8 cellular contexts compared by ENCODE assay signal in genomic region chr1:15833069-15833679, GRCh38. TPM values are rescaled to one million over a fixed set of nuclear protein-coding genes. Genes with fewer than 3 reads are reported as not detected.
A peak's percentile ranks its signal among the peaks of the same experiment; 100 is the strongest.
DNase-seq lines count a peak whose midpoint lies in the region; ATAC-seq and TF ChIP-seq lines count a peak whose summit lies in the region.

No MANE protein-coding gene starts in this region.

- DNase-seq in NCI-H2081 (lab: John Stamatoyannopoulos, UW) (peak; percentile 53 to 73), NCI-H2081 treated with DMSO at 0.1 percent for 48 hours (lab: John Stamatoyannopoulos, UW) (no peak), OCI-M1 (lab: John Stamatoyannopoulos, UW) (peak; percentile 68), head of caudate nucleus (peak in 40 of 42 donors; percentile 20 to 78 (median 46)), retinal pigment epithelial cell (ENCODE audit: low read depth) (no peak), HPDE6-E6E7 (ENCODE audit: extremely low spot score) (no peak)

- no peaks in the 10 kb centered on the region for H3K9me3 Mint-ChIP-seq in activated T-helper 17 cell treated with anti-CD3 and anti-CD28 coated beads, Interleukin-2, amount 50 U/mL, for 72 hours

- H3K27ac Mint-ChIP-seq in activated T-helper 17 cell treated with anti-CD3 and anti-CD28 coated beads, Interleukin-2, amount 50 U/mL, for 72 hours: peak overlapping the region; percentile 97

- peak overlapping the region; percentile 73 for H3K4me3 ChIP-seq in retinal pigment epithelial cell (ENCODE audit: low read length)

- ATAC-seq in activated T-helper 17 cell treated with anti-CD3 and anti-CD28 coated beads, Interleukin-2, amount 50 U/mL, for 72 hours (replicated peaks): peak; percentile 18
- ATAC-seq in HG03469 (IDR thresholded peaks at IDR 0.05; ENCODE audit: unreplicated experiment): no peak

- peaks cover 18% of the 10 kb centered on the region for H3K36me3 Mint-ChIP-seq in activated T-helper 17 cell treated with anti-CD3 and anti-CD28 coated beads, Interleukin-2, amount 50 U/mL, for 72 hours (ENCODE audit: low read depth)

- intact Hi-C loops in head of caudate nucleus (cut with DNase I): no loop called here

- peak overlapping the region; percentile 96 for H3K4me3 Mint-ChIP-seq in activated T-helper 17 cell treated with anti-CD3 and anti-CD28 coated beads, Interleukin-2, amount 50 U/mL, for 72 hours

- peaks cover 6% of the 10 kb centered on the region for H3K4me1 Mint-ChIP-seq in activated T-helper 17 cell treated with anti-CD3 and anti-CD28 coated beads, Interleukin-2, amount 50 U/mL, for 72 hours

- no peaks in the 10 kb centered on the region for H3K27me3 Mint-ChIP-seq in activated T-helper 17 cell treated with anti-CD3 and anti-CD28 coated beads, Interleukin-2, amount 50 U/mL, for 72 hours

- no peak for TF ChIP-seq CTCF in retinal pigment epithelial cell (conservative IDR thresholded peaks at IDR 0.05; ENCODE audit: low read depth, low read length)

RNA-seq across cellular contexts. Expression of gene SPEN, which starts 14.3 kb away (rescaled TPM):
- total RNA-seq in activated T-helper 17 cell treated with anti-CD3 and anti-CD28 coated beads, Interleukin-2, amount 50 U/mL, for 72 hours: 10 to 100 TPM; 48.9 to 66.7 TPM

RNA-seq across cellular contexts. Expression of gene UQCRHL, which starts 25.7 kb away (rescaled TPM):
- 1 to 10 TPM; 1.8 to 2.2 TPM for total RNA-seq in activated T-helper 17 cell treated with anti-CD3 and anti-CD28 coated beads, Interleukin-2, amount 50 U/mL, for 72 hours

Comparison
In these comparisons a context has a peak if more than half of its experiments do, and no peak if none do; other contexts are left out.
1. DNase-seq: peak in NCI-H2081 (2 of 2), OCI-M1 (single experiment) and head of caudate nucleus (40 of 42); none in NCI-H2081 treated with DMSO at 0.1 percent for 48 hours (single experiment), retinal pigment epithelial cell (single experiment) and HPDE6-E6E7 (single experiment).